In genomic region chr16:70250748-70251650, GRCh38 we compare ENCODE assay signal across 8 cellular contexts. TPM values are rescaled to one million over a fixed set of nuclear protein-coding genes. Genes with fewer than 3 reads are reported as not detected.
DNase-seq lines count a peak whose midpoint lies in the region; ATAC-seq and TF ChIP-seq lines count a peak whose summit lies in the region.

No MANE protein-coding gene starts in this region.

- peak; percentile 40 for ATAC-seq in GM21723 (IDR thresholded peaks at IDR 0.05; ENCODE audit: unreplicated experiment)

- H3K36me3 ChIP-seq in mucosa of stomach (ENCODE audit: control insufficient read depth, insufficient read depth, low read length) (peaks cover 17% of the 10 kb centered on the region), tibial artery (peaks cover 31 to 42% (median 40%) of the 10 kb centered on the region in 3 donors)

- DNase-seq in GM12864 (ENCODE audit: low read depth): no peak
- peak; percentile 80 for DNase-seq in activated CD4-positive, alpha-beta T cell treated with anti-CD3 and anti-CD28 coated beads, Interleukin-2, amount 10 ng/mL, durations not matched to agents 24 days and 14 days
- peak; percentile 14 for DNase-seq in epidermal melanocyte (ENCODE audit: insufficient read length, low spot score)
- DNase-seq in tibial artery: peak in 1 of 2 donors; percentile 25
- no peak for DNase-seq in GM19240 (ENCODE audit: insufficient read length, low spot score)

- H3K4me1 Mint-ChIP-seq in IgD-negative memory B cell: peaks cover 0 to 12% (median 6%) of the 10 kb centered on the region in 3 donors
- peaks cover 18% of the 10 kb centered on the region for H3K4me1 Mint-ChIP-seq in activated CD4-positive, alpha-beta T cell treated with anti-CD3 and anti-CD28 coated beads, Interleukin-2, amount 10 ng/mL, durations not matched to agents 24 days and 14 days

- intact Hi-C loops in activated CD4-positive, alpha-beta T cell treated with anti-CD3 and anti-CD28 coated beads, Interleukin-2, amount 10 ng/mL, durations not matched to agents 24 days and 14 days (cut with micrococcal nuclease): loop anchor here (5.0 to 10.0 kb wide), 2 partner anchors 36 to 274 kb away; partner anchors contain the start of genes AARS1, COG4 and SF3B3
- intact Hi-C loops in tibial artery (cut with DNase I; ENCODE audit: low total_unique reads): no loop called here

- no peaks in the 10 kb centered on the region for H3K4me1 ChIP-seq in mucosa of stomach (ENCODE audit: control insufficient read depth, insufficient read depth, low read length)
- peaks cover 0 to 22% (median 16%) of the 10 kb centered on the region in 4 donors for H3K4me1 ChIP-seq in tibial artery

- peak overlapping the region; percentile 66 for H3K9ac ChIP-seq in mucosa of stomach (ENCODE audit: low read length)

- H3K27ac ChIP-seq in tibial artery: peak overlapping the region; percentile 69 to 75

- H3K27ac Mint-ChIP-seq in IgD-negative memory B cell: peak overlapping the region; percentile 76 to 97 (median 76)
- H3K27ac Mint-ChIP-seq in activated CD4-positive, alpha-beta T cell treated with anti-CD3 and anti-CD28 coated beads, Interleukin-2, amount 10 ng/mL, durations not matched to agents 24 days and 14 days: peak overlapping the region; percentile 84

- H3K4me3 Mint-ChIP-seq in IgD-negative memory B cell: peak overlapping the region; percentile 67 to 86 (median 81)
- peak overlapping the region; percentile 84 for H3K4me3 Mint-ChIP-seq in activated CD4-positive, alpha-beta T cell treated with anti-CD3 and anti-CD28 coated beads, Interleukin-2, amount 10 ng/mL, durations not matched to agents 24 days and 14 days

- peaks cover 2% of the 10 kb centered on the region for H3K36me3 Mint-ChIP-seq in IgD-negative memory B cell
- peaks cover 49% of the 10 kb centered on the region for H3K36me3 Mint-ChIP-seq in activated CD4-positive, alpha-beta T cell treated with anti-CD3 and anti-CD28 coated beads, Interleukin-2, amount 10 ng/mL, durations not matched to agents 24 days and 14 days (ENCODE audit: low read depth)

- peak overlapping the region; percentile 88 for H3K4me3 ChIP-seq in GM12864 (ENCODE audit: low read depth, low read length)
- peak overlapping the region; percentile 25 for H3K4me3 ChIP-seq in mucosa of stomach (ENCODE audit: low read length)
- peak overlapping the region; percentile 74 to 77 for H3K4me3 ChIP-seq in tibial artery

- TF ChIP-seq CTCF in GM12864 (IDR thresholded peaks at IDR 0.05; ENCODE audit: low read depth, low read length, missing control alignments) (no peak), tibial artery (IDR thresholded peaks at IDR 0.05) (no peak)

- H3K9me3 ChIP-seq in mucosa of stomach (ENCODE audit: control insufficient read depth, low read length) (no peaks in the 10 kb centered on the region), tibial artery (no peaks in the 10 kb centered on the region)

- no peaks in the 10 kb centered on the region for H3K27me3 Mint-ChIP-seq in IgD-negative memory B cell
- H3K27me3 Mint-ChIP-seq in activated CD4-positive, alpha-beta T cell treated with anti-CD3 and anti-CD28 coated beads, Interleukin-2, amount 10 ng/mL, durations not matched to agents 24 days and 14 days: no peaks in the 10 kb centered on the region

- H3K27me3 ChIP-seq in mucosa of stomach (ENCODE audit: control insufficient read depth, insufficient read depth, low read length) (no peaks in the 10 kb centered on the region), tibial artery (no peaks in the 10 kb centered on the region)

- no peaks in the 10 kb centered on the region for H3K9me3 Mint-ChIP-seq in IgD-negative memory B cell
- H3K9me3 Mint-ChIP-seq in activated CD4-positive, alpha-beta T cell treated with anti-CD3 and anti-CD28 coated beads, Interleukin-2, amount 10 ng/mL, durations not matched to agents 24 days and 14 days: no peaks in the 10 kb centered on the region

RNA-seq across cellular contexts. Expression of gene EXOSC6, which starts 0.7 kb away (rescaled TPM):
- 4.8 TPM for polyA plus RNA-seq in IgD-negative memory B cell
- total RNA-seq in activated CD4-positive, alpha-beta T cell treated with anti-CD3 and anti-CD28 coated beads, Interleukin-2, amount 10 ng/mL, durations not matched to agents 24 days and 14 days: 38.0 and 39.2 TPM in 2 replicates

RNA-seq across cellular contexts. Expression of gene AARS1, which starts 38.3 kb away (rescaled TPM):
- 37.6 TPM for polyA plus RNA-seq in IgD-negative memory B cell
- total RNA-seq in activated CD4-positive, alpha-beta T cell treated with anti-CD3 and anti-CD28 coated beads, Interleukin-2, amount 10 ng/mL, durations not matched to agents 24 days and 14 days: 115 and 117 TPM in 2 replicates

RNA-seq across cellular contexts. Expression of gene DDX19B, which starts 48.0 kb away (rescaled TPM):
- 53.8 TPM for polyA plus RNA-seq in IgD-negative memory B cell
- 29.4 and 30.4 TPM in 2 replicates for total RNA-seq in activated CD4-positive, alpha-beta T cell treated with anti-CD3 and anti-CD28 coated beads, Interleukin-2, amount 10 ng/mL, durations not matched to agents 24 days and 14 days

Comparison
In these comparisons a context has a peak if more than half of its experiments do, and no peak if none do; other contexts are left out.
1. DNase-seq: peak in activated CD4-positive, alpha-beta T cell treated with anti-CD3 and anti-CD28 coated beads, Interleukin-2, amount 10 ng/mL, durations not matched to agents 24 days and 14 days (single experiment) and epidermal melanocyte (single experiment); none in GM12864 (single experiment) and GM19240 (single experiment).
2. H3K4me3 ChIP-seq: peak in every context shown above with its lines; median percentile 88 in GM12864; 76 in tibial artery; 25 in mucosa of stomach.